ENCODE assay signal across 13 cellular contexts in genomic region chr19:29285878-29286277, GRCh38.
DNase-seq lines count a peak whose midpoint lies in the region; ATAC-seq and TF ChIP-seq lines count a peak whose summit lies in the region.
"Had no signal": no experiment of that assay in that cellular context is flagged by ENCODE, and none has a peak within 500 bp of the region (broad histone marks: within the 10 kb centered on the region; RNA-seq: fewer than 3 reads in every experiment).

No MANE protein-coding gene starts in this region.

- no peak overlapping the region for H3K4me3 Mint-ChIP-seq in natural killer cell

- WGBS in gastroesophageal sphincter (ENCODE audit: low coverage in 1 of 2), 2 donors = 15 to 20% methylated on average over 4 to 6 of the region's 6 CpGs

- H3K27me3 ChIP-seq in H7 (ENCODE audit: control insufficient read depth, insufficient read depth, low read length) (no peaks in the 10 kb centered on the region), gastroesophageal sphincter (peaks cover 26% of the 10 kb centered on the region)

- intact Hi-C loops in natural killer cell (cut with micrococcal nuclease) (no loop called here), mucosa of descending colon (cut with DNase I, micrococcal nuclease) (no loop called here)

- H3K4me1 ChIP-seq in gastroesophageal sphincter (peaks cover 0 to 10% (median 0%) of the 10 kb centered on the region in 3 donors), mucosa of descending colon (ENCODE audit: low read depth) (no peaks in the 10 kb centered on the region)
- H3K4me1 ChIP-seq: breast epithelium had no signal

- no peaks in the 10 kb centered on the region for H3K9me3 Mint-ChIP-seq in natural killer cell

- no peak for TF ChIP-seq POLR2A in gastroesophageal sphincter (IDR thresholded peaks at IDR 0.05)

- ATAC-seq in natural killer cell (peak in 2 of 3 donors; percentile 56 to 59), GM18511 (IDR thresholded peaks at IDR 0.05; ENCODE audit: unreplicated experiment) (no peak), gastroesophageal sphincter (no peak), mucosa of descending colon (no peak)

- peak; percentile 55 for DNase-seq in COR-L47 (lab: John Stamatoyannopoulos, UW)
- DNase-seq in H7 = peak; percentile 69
- DNase-seq in SK-MEL-5 (ENCODE audit: low read depth, low spot score) = peak; percentile 63
- DNase-seq in natural killer cell = no peak
- no peak for DNase-seq in mucosa of descending colon
- DNase-seq: activated CD8-positive, alpha-beta memory T cell treated with anti-CD3 and anti-CD28 coated beads, Interleukin-2, amount 50 U/mL, for 4 hours; mammary epithelial cell; MG63; stimulated activated CD4-positive, alpha-beta T cell treated with anti-CD3 and anti-CD28 coated beads, Interleukin-15, amount 100 ng/mL, for 24 hours; SW 1271 had no signal

- H3K27ac Mint-ChIP-seq in natural killer cell = no peak overlapping the region

- H3K9me3 ChIP-seq in gastroesophageal sphincter (no peaks in the 10 kb centered on the region), mucosa of descending colon (no peaks in the 10 kb centered on the region)
- H3K9me3 ChIP-seq: breast epithelium, MG63 had no signal

- no peak for TF ChIP-seq EP300 in gastroesophageal sphincter (IDR thresholded peaks at IDR 0.05)

- H3K36me3 Mint-ChIP-seq in natural killer cell = no peaks in the 10 kb centered on the region

- H3K4me3 ChIP-seq in H7 (ENCODE audit: insufficient read depth, low read depth, low read length) = no peak overlapping the region
- no peak overlapping the region for H3K4me3 ChIP-seq in gastroesophageal sphincter
- no peak overlapping the region for H3K4me3 ChIP-seq in mucosa of descending colon
- H3K4me3 ChIP-seq: breast epithelium, MG63 had no signal

- H3K27ac ChIP-seq in gastroesophageal sphincter = no peak overlapping the region
- H3K27ac ChIP-seq: breast epithelium had no signal

- TF ChIP-seq CTCF in natural killer cell (IDR thresholded peaks at IDR 0.05) (no peak), gastroesophageal sphincter (IDR thresholded peaks at IDR 0.05) (peak in 1 of 4 experiments; percentile 33), mucosa of descending colon (IDR thresholded peaks at IDR 0.05) (no peak)

- H3K4me1 Mint-ChIP-seq in natural killer cell = peaks cover 9% of the 10 kb centered on the region in 2 donors

- peaks cover 10 to 19% of the 10 kb centered on the region in 2 donors for H3K27me3 Mint-ChIP-seq in natural killer cell (ENCODE audit: low read depth in 2 of 2)

- H3K36me3 ChIP-seq in H7 (replicated peaks; ENCODE audit: control insufficient read depth, insufficient read depth, low read length) (no peaks in the 10 kb centered on the region), gastroesophageal sphincter (no peaks in the 10 kb centered on the region), mucosa of descending colon (ENCODE audit: low read depth) (no peaks in the 10 kb centered on the region)
- H3K36me3 ChIP-seq: breast epithelium, MG63 had no signal

- in situ Hi-C loops in SK-MEL-5 (cut with HindIII; ENCODE audit: low pct_unique_long_range_greater_than_20kb, low sequenced_read_pairs) = no loop called here

Comparison
In these comparisons a context has a peak if more than half of its experiments do, and no peak if none do; other contexts are left out.
1. DNase-seq: peak in COR-L47 (single experiment), H7 (single experiment) and SK-MEL-5 (single experiment); none in natural killer cell (single experiment) and mucosa of descending colon (0 of 3).
2. ATAC-seq: peak in natural killer cell (2 of 3); none in GM18511 (single experiment), gastroesophageal sphincter (single experiment) and mucosa of descending colon (single experiment).